ENCODE assay signal across 1 cellular context in genomic region chr10:77911535-77912123, GRCh38.
TF ChIP-seq lines count a peak whose summit lies in the region.

No MANE protein-coding gene starts in this region.

TF ChIP-seq in K562, 482 proteins besides CTCF, POLR2A, EP300 and RAD21 (continued from another document and continues in another):
- TF ChIP-seq, protein P1, sequence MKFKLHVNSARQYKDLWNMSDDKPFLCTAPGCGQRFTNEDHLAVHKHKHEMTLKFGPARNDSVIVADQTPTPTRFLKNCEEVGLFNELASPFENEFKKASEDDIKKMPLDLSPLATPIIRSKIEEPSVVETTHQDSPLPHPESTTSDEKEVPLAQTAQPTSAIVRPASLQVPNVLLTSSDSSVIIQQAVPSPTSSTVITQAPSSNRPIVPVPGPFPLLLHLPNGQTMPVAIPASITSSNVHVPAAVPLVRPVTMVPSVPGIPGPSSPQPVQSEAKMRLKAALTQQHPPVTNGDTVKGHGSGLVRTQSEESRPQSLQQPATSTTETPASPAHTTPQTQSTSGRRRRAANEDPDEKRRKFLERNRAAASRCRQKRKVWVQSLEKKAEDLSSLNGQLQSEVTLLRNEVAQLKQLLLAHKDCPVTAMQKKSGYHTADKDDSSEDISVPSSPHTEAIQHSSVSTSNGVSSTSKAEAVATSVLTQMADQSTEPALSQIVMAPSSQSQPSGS (CRISPR knock-in tag; IDR thresholded peaks at IDR 0.05) = no peak
- TF ChIP-seq CGGBP1 (CRISPR knock-in tag; IDR thresholded peaks at IDR 0.05) (no peak), ZNF121 (CRISPR knock-in tag; conservative IDR thresholded peaks at IDR 0.05) (peak; percentile 97), SMARCA4 (IDR thresholded peaks at IDR 0.05) (peak; percentile 79), SIRT6 (IDR thresholded peaks at IDR 0.05; ENCODE audit: low read depth, low read length) (no peak), ZNF217 (CRISPR knock-in tag; IDR thresholded peaks at IDR 0.05) (no peak), ZNF609 (CRISPR knock-in tag; IDR thresholded peaks at IDR 0.05; ENCODE audit: borderline replicate concordance) (no peak), NRF1 (conservative IDR thresholded peaks at IDR 0.05 in 1 of 2, IDR thresholded peaks at IDR 0.05 in 1 of 2) (peak in 1 of 2 experiments; percentile 19; a peak in 1 of 4 replicates), ZNF584 (CRISPR knock-in tag; IDR thresholded peaks at IDR 0.05; ENCODE audit: low read depth) (peak; percentile 79; the same call in 1 of the 2 replicates), IRF1 (CRISPR knock-in tag; IDR thresholded peaks at IDR 0.05; ENCODE audit: borderline replicate concordance) (no peak), CSDE1 (IDR thresholded peaks at IDR 0.05) (no peak), ATF7 (IDR thresholded peaks at IDR 0.05) (peak; percentile 95), NR2C1 (IDR thresholded peaks at IDR 0.05) (no peak; the same call in 1 of the 2 replicates), NR2C1 (tag; IDR thresholded peaks at IDR 0.05) (peak; percentile 70; the same call in 1 of the 2 replicates), XRCC5 (IDR thresholded peaks at IDR 0.05; ENCODE audit: low read depth, low read length) (no peak), SMAD3 (CRISPR knock-in tag; conservative IDR thresholded peaks at IDR 0.05) (peak; percentile 82; the same call in 1 of the 2 replicates), NR3C1 (CRISPR knock-in tag; IDR thresholded peaks at IDR 0.05) (no peak), FIP1L1 (IDR thresholded peaks at IDR 0.05; ENCODE audit: low read depth, low read length, poor library complexity, severe bottlenecking) (no peak), MYBL2 (IDR thresholded peaks at IDR 0.05; ENCODE audit: low read depth) (no peak; the same call in 1 of the 2 replicates), MYBL2 (CRISPR knock-in tag; IDR thresholded peaks at IDR 0.05; ENCODE audit: borderline replicate concordance) (no peak), ATF1 (CRISPR knock-in tag; IDR thresholded peaks at IDR 0.05) (no peak), ATF1 (tag; IDR thresholded peaks at IDR 0.05) (peak; percentile 60), FOXM1 (IDR thresholded peaks at IDR 0.05; ENCODE audit: low read depth) (peak; percentile 87), FOXM1 (CRISPR knock-in tag; IDR thresholded peaks at IDR 0.05; ENCODE audit: low read depth) (no peak), RHOXF2B (CRISPR knock-in tag; conservative IDR thresholded peaks at IDR 0.05) (no peak), NR2F6 (CRISPR knock-in tag; IDR thresholded peaks at IDR 0.05) (no peak; the same call in 1 of the 2 replicates), ZFP36 (IDR thresholded peaks at IDR 0.05; ENCODE audit: low read depth, low read length, partially characterized antibody) (no peak), MLLT1 (IDR thresholded peaks at IDR 0.05) (no peak), ZBTB2 (IDR thresholded peaks at IDR 0.05) (no peak), NR4A1 (CRISPR knock-in tag; IDR thresholded peaks at IDR 0.05) (0 out of 2 replicates have a peak, but pooled peaks have one; percentile 71), NR4A1 (tag; IDR thresholded peaks at IDR 0.05) (peak; percentile 86), YBX1 (IDR thresholded peaks at IDR 0.05) (no peak)
- TF ChIP-seq, protein P2, sequence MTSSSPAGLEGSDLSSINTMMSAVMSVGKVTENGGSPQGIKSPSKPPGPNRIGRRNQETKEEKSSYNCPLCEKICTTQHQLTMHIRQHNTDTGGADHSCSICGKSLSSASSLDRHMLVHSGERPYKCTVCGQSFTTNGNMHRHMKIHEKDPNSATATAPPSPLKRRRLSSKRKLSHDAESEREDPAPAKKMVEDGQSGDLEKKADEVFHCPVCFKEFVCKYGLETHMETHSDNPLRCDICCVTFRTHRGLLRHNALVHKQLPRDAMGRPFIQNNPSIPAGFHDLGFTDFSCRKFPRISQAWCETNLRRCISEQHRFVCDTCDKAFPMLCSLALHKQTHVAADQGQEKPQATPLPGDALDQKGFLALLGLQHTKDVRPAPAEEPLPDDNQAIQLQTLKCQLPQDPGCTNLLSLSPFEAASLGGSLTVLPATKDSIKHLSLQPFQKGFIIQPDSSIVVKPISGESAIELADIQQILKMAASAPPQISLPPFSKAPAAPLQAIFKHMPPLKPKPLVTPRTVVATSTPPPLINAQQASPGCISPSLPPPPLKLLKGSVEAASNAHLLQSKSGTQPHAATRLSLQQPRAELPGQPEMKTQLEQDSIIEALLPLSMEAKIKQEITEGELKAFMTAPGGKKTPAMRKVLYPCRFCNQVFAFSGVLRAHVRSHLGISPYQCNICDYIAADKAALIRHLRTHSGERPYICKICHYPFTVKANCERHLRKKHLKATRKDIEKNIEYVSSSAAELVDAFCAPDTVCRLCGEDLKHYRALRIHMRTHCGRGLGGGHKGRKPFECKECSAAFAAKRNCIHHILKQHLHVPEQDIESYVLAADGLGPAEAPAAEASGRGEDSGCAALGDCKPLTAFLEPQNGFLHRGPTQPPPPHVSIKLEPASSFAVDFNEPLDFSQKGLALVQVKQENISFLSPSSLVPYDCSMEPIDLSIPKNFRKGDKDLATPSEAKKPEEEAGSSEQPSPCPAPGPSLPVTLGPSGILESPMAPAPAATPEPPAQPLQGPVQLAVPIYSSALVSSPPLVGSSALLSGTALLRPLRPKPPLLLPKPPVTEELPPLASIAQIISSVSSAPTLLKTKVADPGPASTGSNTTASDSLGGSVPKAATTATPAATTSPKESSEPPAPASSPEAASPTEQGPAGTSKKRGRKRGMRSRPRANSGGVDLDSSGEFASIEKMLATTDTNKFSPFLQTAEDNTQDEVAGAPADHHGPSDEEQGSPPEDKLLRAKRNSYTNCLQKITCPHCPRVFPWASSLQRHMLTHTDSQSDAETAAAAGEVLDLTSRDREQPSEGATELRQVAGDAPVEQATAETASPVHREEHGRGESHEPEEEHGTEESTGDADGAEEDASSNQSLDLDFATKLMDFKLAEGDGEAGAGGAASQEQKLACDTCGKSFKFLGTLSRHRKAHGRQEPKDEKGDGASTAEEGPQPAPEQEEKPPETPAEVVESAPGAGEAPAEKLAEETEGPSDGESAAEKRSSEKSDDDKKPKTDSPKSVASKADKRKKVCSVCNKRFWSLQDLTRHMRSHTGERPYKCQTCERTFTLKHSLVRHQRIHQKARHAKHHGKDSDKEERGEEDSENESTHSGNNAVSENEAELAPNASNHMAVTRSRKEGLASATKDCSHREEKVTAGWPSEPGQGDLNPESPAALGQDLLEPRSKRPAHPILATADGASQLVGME (CRISPR knock-in tag; IDR thresholded peaks at IDR 0.05) = peak; percentile 76; the same call in 1 of the 2 replicates
- TF ChIP-seq, protein P3, sequence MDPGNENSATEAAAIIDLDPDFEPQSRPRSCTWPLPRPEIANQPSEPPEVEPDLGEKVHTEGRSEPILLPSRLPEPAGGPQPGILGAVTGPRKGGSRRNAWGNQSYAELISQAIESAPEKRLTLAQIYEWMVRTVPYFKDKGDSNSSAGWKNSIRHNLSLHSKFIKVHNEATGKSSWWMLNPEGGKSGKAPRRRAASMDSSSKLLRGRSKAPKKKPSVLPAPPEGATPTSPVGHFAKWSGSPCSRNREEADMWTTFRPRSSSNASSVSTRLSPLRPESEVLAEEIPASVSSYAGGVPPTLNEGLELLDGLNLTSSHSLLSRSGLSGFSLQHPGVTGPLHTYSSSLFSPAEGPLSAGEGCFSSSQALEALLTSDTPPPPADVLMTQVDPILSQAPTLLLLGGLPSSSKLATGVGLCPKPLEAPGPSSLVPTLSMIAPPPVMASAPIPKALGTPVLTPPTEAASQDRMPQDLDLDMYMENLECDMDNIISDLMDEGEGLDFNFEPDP (CRISPR knock-in tag; IDR thresholded peaks at IDR 0.05) = 0 out of 2 replicates have a peak, but pooled peaks have one; percentile 45
- TF ChIP-seq, protein P4, sequence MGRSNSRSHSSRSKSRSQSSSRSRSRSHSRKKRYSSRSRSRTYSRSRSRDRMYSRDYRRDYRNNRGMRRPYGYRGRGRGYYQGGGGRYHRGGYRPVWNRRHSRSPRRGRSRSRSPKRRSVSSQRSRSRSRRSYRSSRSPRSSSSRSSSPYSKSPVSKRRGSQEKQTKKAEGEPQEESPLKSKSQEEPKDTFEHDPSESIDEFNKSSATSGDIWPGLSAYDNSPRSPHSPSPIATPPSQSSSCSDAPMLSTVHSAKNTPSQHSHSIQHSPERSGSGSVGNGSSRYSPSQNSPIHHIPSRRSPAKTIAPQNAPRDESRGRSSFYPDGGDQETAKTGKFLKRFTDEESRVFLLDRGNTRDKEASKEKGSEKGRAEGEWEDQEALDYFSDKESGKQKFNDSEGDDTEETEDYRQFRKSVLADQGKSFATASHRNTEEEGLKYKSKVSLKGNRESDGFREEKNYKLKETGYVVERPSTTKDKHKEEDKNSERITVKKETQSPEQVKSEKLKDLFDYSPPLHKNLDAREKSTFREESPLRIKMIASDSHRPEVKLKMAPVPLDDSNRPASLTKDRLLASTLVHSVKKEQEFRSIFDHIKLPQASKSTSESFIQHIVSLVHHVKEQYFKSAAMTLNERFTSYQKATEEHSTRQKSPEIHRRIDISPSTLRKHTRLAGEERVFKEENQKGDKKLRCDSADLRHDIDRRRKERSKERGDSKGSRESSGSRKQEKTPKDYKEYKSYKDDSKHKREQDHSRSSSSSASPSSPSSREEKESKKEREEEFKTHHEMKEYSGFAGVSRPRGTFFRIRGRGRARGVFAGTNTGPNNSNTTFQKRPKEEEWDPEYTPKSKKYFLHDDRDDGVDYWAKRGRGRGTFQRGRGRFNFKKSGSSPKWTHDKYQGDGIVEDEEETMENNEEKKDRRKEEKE (IDR thresholded peaks at IDR 0.05; ENCODE audit: borderline replicate concordance in 1 of 2, control insufficient read depth in 1 of 2, low read depth in 2 of 2, low read length in 1 of 2) = no peak
- TF ChIP-seq, protein P5, sequence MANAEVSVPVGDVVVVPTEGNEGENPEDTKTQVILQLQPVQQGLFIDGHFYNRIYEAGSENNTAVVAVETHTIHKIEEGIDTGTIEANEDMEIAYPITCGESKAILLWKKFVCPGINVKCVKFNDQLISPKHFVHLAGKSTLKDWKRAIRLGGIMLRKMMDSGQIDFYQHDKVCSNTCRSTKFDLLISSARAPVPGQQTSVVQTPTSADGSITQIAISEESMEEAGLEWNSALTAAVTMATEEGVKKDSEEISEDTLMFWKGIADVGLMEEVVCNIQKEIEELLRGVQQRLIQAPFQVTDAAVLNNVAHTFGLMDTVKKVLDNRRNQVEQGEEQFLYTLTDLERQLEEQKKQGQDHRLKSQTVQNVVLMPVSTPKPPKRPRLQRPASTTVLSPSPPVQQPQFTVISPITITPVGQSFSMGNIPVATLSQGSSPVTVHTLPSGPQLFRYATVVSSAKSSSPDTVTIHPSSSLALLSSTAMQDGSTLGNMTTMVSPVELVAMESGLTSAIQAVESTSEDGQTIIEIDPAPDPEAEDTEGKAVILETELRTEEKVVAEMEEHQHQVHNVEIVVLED (CRISPR knock-in tag; IDR thresholded peaks at IDR 0.05) = peak; percentile 33; the same call in 1 of the 2 replicates
